Comparison of ENCODE assay signal across 1 cellular context in genomic region chr9:116154334-116154975, GRCh38.
TF ChIP-seq lines count a peak whose summit lies in the region.

No MANE protein-coding gene starts in this region.

TF ChIP-seq in HepG2, 621 proteins besides CTCF, POLR2A, EP300 and RAD21 (continued from another document):
- no peak for TF ChIP-seq E2F5 (CRISPR knock-in tag; conservative IDR thresholded peaks at IDR 0.05)
